In the genomic region with DNA sequence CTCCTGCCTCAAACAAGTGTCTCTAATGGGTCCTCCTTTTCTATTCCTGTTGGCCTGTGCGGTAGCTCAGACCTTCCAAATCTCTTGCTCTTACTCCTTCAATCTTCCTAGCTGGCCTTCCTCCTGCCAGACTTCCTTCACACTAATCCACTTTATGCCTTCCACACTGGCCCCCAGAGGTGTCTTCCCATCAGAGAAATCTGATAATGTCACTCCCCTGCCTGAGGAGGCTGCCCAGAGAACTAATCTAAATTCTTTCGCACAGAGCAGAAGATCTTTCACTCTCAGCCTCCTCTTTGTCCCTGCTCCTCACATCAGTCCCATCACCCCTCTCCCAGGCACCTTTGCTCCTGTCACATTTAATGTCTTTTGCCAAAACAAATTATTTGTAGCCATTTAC, we compare ENCODE assay signal across 1 cellular context.
TF ChIP-seq lines count a peak whose summit lies in the region.

No MANE protein-coding gene starts in this region.

TF ChIP-seq in A549, 52 proteins besides CTCF, POLR2A, EP300 and RAD21 (continued from another document):
- TF ChIP-seq, protein P1, sequence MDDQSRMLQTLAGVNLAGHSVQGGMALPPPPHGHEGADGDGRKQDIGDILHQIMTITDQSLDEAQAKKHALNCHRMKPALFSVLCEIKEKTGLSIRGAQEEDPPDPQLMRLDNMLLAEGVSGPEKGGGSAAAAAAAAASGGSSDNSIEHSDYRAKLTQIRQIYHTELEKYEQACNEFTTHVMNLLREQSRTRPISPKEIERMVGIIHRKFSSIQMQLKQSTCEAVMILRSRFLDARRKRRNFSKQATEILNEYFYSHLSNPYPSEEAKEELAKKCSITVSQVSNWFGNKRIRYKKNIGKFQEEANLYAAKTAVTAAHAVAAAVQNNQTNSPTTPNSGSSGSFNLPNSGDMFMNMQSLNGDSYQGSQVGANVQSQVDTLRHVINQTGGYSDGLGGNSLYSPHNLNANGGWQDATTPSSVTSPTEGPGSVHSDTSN (IDR thresholded peaks at IDR 0.05): no peak
- no peak for TF ChIP-seq MAFK (IDR thresholded peaks at IDR 0.05; ENCODE audit: partially characterized antibody)
- TF ChIP-seq FOSB (CRISPR knock-in tag; IDR thresholded peaks at IDR 0.05): no peak
- TF ChIP-seq, protein P2, sequence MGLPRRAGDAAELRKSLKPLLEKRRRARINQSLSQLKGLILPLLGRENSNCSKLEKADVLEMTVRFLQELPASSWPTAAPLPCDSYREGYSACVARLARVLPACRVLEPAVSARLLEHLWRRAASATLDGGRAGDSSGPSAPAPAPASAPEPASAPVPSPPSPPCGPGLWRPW (IDR thresholded peaks at IDR 0.05): no peak
- no peak for TF ChIP-seq HOXA7 (CRISPR knock-in tag; IDR thresholded peaks at IDR 0.05)
- TF ChIP-seq ESRRA (IDR thresholded peaks at IDR 0.05; ENCODE audit: borderline replicate concordance, low read length): no peak
- no peak for TF ChIP-seq RCOR1 (IDR thresholded peaks at IDR 0.05; ENCODE audit: low read depth, low read length)
- TF ChIP-seq JUNB (IDR thresholded peaks at IDR 0.05): no peak
